In the genomic region with DNA sequence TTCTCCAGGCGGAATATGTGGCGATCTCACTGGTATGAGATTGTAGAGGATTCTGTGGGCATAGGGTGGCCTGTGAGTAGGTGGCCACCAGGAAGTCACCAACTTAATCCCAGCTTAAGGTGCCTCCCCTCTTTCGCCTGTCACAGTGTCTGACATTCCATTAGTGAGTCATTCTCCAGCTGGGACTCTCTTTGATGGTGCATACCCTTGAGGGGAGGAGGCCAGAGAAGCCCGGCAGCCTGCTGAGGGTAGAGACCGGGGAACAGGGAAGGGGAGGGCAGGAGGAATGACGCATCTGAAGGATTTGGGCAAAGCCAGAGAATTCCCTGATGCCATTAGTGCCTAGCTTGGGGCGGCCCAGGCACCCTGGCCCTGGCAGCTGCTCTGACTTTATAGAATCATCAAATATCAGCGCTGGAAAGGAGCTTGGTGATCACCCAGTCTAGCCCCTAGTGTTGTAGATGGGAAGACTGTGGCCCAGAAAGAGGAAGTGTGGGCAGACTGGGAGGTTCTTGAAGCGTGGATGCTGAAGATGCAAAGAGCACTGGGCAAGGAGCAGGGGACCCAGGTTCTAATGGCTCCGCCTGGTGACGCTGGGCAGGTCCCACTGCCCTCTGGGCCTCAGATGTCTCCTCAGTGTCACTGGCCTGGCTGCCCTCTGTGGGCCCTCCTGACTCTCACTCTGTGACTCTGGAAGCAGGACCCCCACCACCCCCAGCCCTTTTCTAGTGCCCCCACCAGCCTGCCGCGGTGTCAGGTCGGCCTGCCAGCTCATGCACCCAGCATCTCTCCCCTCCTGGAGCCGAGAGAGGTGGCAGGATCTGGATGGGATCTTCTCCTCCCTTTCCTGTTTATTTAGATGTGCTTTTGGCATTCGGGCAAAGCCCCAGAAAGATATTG, we compare ENCODE assay signal across 8 cellular contexts. TPM values are rescaled to one million over a fixed set of nuclear protein-coding genes. Genes with fewer than 3 reads are reported as not detected.
DNase-seq lines count a peak whose midpoint lies in the region; ATAC-seq and TF ChIP-seq lines count a peak whose summit lies in the region.

No MANE protein-coding gene starts in this region.

- H3K4me1 ChIP-seq in foreskin keratinocyte (no peaks in the 10 kb centered on the region), rectal smooth muscle tissue (ENCODE audit: control insufficient read depth, insufficient read depth, low read length) (peaks cover 14% of the 10 kb centered on the region)

- no peaks in the 10 kb centered on the region for H3K27me3 ChIP-seq in foreskin keratinocyte
- no peaks in the 10 kb centered on the region for H3K27me3 ChIP-seq in rectal smooth muscle tissue (ENCODE audit: control insufficient read depth, insufficient read depth, low read length)

- H3K27ac ChIP-seq in foreskin keratinocyte (no peak overlapping the region), rectal smooth muscle tissue (ENCODE audit: low read depth, low read length) (peak overlapping the region; percentile 53), substantia nigra (ENCODE audit: low read depth, low read length, poor library complexity, severe bottlenecking) (no peak overlapping the region)

- DNase-seq in ELR (ENCODE audit: low read depth) (peak; percentile 57), SKM-1 (lab: John Stamatoyannopoulos, UW; ENCODE audit: unreplicated experiment) (peak; percentile 32), foreskin keratinocyte (no peak), OCI-M2 (lab: John Stamatoyannopoulos, UW; ENCODE audit: unreplicated experiment) (no peak), substantia nigra (lab: John Stamatoyannopoulos, UW) (no peak), NCI-H748 treated with DMSO at 0.1 percent for 48 hours (lab: John Stamatoyannopoulos, UW) (no peak)
- no peak for DNase-seq in activated effector memory CD4-positive, alpha-beta T cell treated with anti-CD3 and anti-CD28 coated beads, Interleukin-2, amount 50 U/mL, for 16 hours

- peak; percentile 59 for ATAC-seq in foreskin keratinocyte

- no peak for TF ChIP-seq CTCF in foreskin keratinocyte (conservative IDR thresholded peaks at IDR 0.05)

- H3K9ac ChIP-seq in rectal smooth muscle tissue (ENCODE audit: low read length), result no peak overlapping the region

- H3K4me3 ChIP-seq in rectal smooth muscle tissue (ENCODE audit: low read length), result no peak overlapping the region

- H3K36me3 ChIP-seq in rectal smooth muscle tissue (ENCODE audit: control insufficient read depth, insufficient read depth, low read length), result no peaks in the 10 kb centered on the region

RNA-seq across cellular contexts. Expression of a gene that starts 41.4 kb away (rescaled TPM):
- 26.5 and 26.6 TPM in 2 replicates for total RNA-seq in foreskin keratinocyte
- 12.5 and 14.1 TPM in 2 replicates for polyA plus RNA-seq in foreskin keratinocyte

Comparison
In these comparisons a context has a peak if more than half of its experiments do, and no peak if none do; other contexts are left out.
1. DNase-seq: peak in ELR (single experiment) and SKM-1 (single experiment); none in foreskin keratinocyte (0 of 2), OCI-M2 (single experiment), substantia nigra (0 of 49), NCI-H748 treated with DMSO at 0.1 percent for 48 hours (single experiment) and activated effector memory CD4-positive, alpha-beta T cell treated with anti-CD3 and anti-CD28 coated beads, Interleukin-2, amount 50 U/mL, for 16 hours (single experiment).